Comparison of ENCODE assay signal across 22 cellular contexts in the genomic region with DNA sequence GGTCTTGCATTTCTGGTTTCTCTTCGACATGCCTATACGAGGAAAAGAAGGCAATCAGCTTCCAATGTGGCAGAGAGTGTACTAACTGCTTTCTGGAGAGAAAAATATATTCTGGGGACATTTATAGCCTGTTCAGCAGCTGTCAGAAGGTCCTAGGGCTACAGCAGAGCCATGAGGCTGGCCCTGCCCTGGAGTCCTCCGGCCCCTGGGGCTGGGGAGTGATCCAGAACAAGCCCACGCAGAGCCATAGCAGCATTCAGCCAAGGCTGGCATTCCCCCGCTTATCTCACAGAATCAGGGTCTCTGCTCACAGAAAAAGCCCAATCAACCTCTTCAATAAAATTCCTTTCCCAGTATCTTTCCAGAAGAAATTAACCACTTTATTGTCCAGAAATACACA.
"Had no signal": no experiment of that assay in that cellular context is flagged by ENCODE, and none has a peak within 500 bp of the region (broad histone marks: within the 10 kb centered on the region; RNA-seq: fewer than 3 reads in every experiment).

No MANE protein-coding gene starts in this region.

- ATAC-seq: naive thymus-derived CD4-positive, alpha-beta T cell; natural killer cell treated with Interleukin-12 subunit alpha and Interleukin-12 subunit beta and Interleukin-15 and Interleukin-18, amount 100 ng/mL, for 72 hours; right cardiac atrium; sciatic nerve; stimulated activated effector memory CD8-positive, alpha-beta T cell treated with anti-CD3 and anti-CD28 coated beads, Interleukin-12 subunit alpha, Interleukin-12 subunit beta, amount 100 ng/mL, for 72 hours; stimulated activated naive CD8-positive, alpha-beta T cell treated with anti-CD3 and anti-CD28 coated beads, Interleukin-15, amount 100 ng/mL, for 72 hours had no signal

- DNase-seq: hypothalamus; immature natural killer cell; left ventricle myocardium inferior; naive thymus-derived CD4-positive, alpha-beta T cell; ovary; posterior cingulate gyrus; retina; right cardiac atrium; small intestine; spleen; stimulated activated CD4-positive, alpha-beta T cell treated with anti-CD3 and anti-CD28 coated beads, Interleukin-4, amount 100 ng/mL, for 24 hours; stimulated activated naive CD4-positive, alpha-beta T cell treated with Interleukin-2 at 50 U/mL for 16 hours; stimulated activated naive CD8-positive, alpha-beta T cell treated with anti-CD3 and anti-CD28 coated beads, Interleukin-15, amount 100 ng/mL, for 72 hours; substantia nigra; transverse colon; upper lobe of left lung had no signal

- H3K4me3 ChIP-seq: left ventricle myocardium inferior, lung, ovary, prostate gland, spleen, transverse colon, upper lobe of left lung, vagina had no signal

- H3K4me1 ChIP-seq: left ventricle myocardium inferior, prostate gland, spleen, transverse colon, upper lobe of left lung had no signal

- H3K36me3 ChIP-seq: left ventricle myocardium inferior, ovary, prostate gland, spleen, transverse colon, upper lobe of left lung, vagina had no signal

- H3K27me3 ChIP-seq: ovary, spleen, transverse colon, upper lobe of left lung, vagina had no signal

- H3K9me3 ChIP-seq: left ventricle myocardium inferior, ovary, prostate gland, spleen, transverse colon, upper lobe of left lung, vagina had no signal

- H3K27ac ChIP-seq: left ventricle myocardium inferior, ovary, prostate gland, spleen, transverse colon, upper lobe of left lung, vagina had no signal
